8 cellular contexts compared by ENCODE assay signal in the genomic region with DNA sequence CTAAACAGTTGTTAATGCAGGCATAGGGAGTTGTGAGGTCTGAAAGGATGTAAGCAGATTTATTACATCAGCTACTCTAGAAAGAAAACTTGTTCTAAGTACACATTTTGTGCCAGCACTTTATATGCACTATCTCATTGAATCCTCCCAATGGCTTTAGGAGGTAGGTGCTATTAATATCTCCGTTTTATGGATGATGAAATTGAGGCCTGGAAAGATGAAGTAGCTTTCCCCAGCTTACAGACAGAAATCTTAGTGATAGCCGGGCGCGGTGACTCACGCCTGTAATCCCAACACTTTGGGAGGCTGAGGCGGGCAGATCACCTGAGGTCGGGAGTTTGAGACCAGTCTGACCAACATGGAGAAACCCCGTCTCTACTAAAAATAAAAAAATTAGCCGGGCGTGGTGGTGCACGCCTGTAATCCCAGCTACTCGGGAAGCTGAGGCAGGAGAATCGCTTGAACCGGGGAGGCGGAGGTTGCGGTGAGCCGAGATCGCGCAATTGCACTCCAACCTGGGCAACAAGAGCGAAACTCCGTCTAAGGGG. TPM values are rescaled to one million over a fixed set of nuclear protein-coding genes. Genes with fewer than 3 reads are reported as not detected.
DNase-seq lines count a peak whose midpoint lies in the region; ATAC-seq and TF ChIP-seq lines count a peak whose summit lies in the region.
"Not testable (repeated sequence)": the region's sequence is repeated elsewhere in the genome, so short reads cannot be mapped to it uniquely, and the experiment has no call there.

No MANE protein-coding gene starts in this region.

- intact Hi-C loops in OCI-LY7 (cut with micrococcal nuclease; ENCODE audit: unreplicated experiment); right cardiac atrium (cut with DNase I): not testable (repeated sequence)
- intact Hi-C loops in dendritic cell treated with granulocyte-macrophage colony-stimulating factor and Interleukin-4, amounts not matched to agents 40 ng/mL and 50 ng/mL, for 4 days (cut with micrococcal nuclease), result loop anchor here (5.0 to 10.0 kb wide), 4 partner anchors 412 to 950 kb away; partner anchors contain the start of genes BTD, HACL1, LSM3 and MRPS25
- intact Hi-C loops in naive thymus-derived CD4-positive, alpha-beta T cell (cut with micrococcal nuclease), result loop anchor here (5.0 to 10.0 kb wide), 4 partner anchors 555 to 1988 kb away; partner anchors contain the start of genes CAPN7 (in 1 of the 2), EAF1 (in 1 of the 2), METTL6 (in 1 of the 2) and RAF1 (in 1 of the 2)

- H3K4me3 Mint-ChIP-seq in activated T-cell treated with anti-CD3 and anti-CD28 coated beads, Interleukin-2, amount 50 U/mL, for 4 hours, result peak overlapping the region; percentile 98
- H3K4me3 Mint-ChIP-seq in dendritic cell treated with granulocyte-macrophage colony-stimulating factor and Interleukin-4, amounts not matched to agents 40 ng/mL and 50 ng/mL, for 4 days, result peak overlapping the region; percentile 100
- H3K4me3 Mint-ChIP-seq in naive thymus-derived CD4-positive, alpha-beta T cell, result peak overlapping the region; percentile 84 to 100 (median 96)
- H3K4me3 Mint-ChIP-seq in stimulated activated naive B cell treated with anti-CD40 and anti-IgM and Interleukin-4, amounts not matched to agents 10 μg/mL and 1 μg/mL and 100 μg/mL, for 72 hours, result peak overlapping the region; percentile 95 to 97

- H3K9me2 ChIP-seq in OCI-LY7 (ENCODE audit: insufficient read depth, low read length), result not testable (repeated sequence)

- TF ChIP-seq CTCF in AG10803 (conservative IDR thresholded peaks at IDR 0.05; ENCODE audit: low read length); OCI-LY7 (conservative IDR thresholded peaks at IDR 0.05; ENCODE audit: low read length): not testable (repeated sequence)

- H3K9me3 Mint-ChIP-seq in activated T-cell treated with anti-CD3 and anti-CD28 coated beads, Interleukin-2, amount 50 U/mL, for 4 hours; dendritic cell treated with granulocyte-macrophage colony-stimulating factor and Interleukin-4, amounts not matched to agents 40 ng/mL and 50 ng/mL, for 4 days; naive thymus-derived CD4-positive, alpha-beta T cell; stimulated activated naive B cell treated with anti-CD40 and anti-IgM and Interleukin-4, amounts not matched to agents 10 μg/mL and 1 μg/mL and 100 μg/mL, for 72 hours: not testable (repeated sequence)

- H3K9me3 ChIP-seq in OCI-LY7 (ENCODE audit: low read length); right cardiac atrium (ENCODE audit: control insufficient read depth, low read length); naive thymus-derived CD4-positive, alpha-beta T cell (ENCODE audit: control insufficient read depth in 2 of 3, low read length in 3 of 3): not testable (repeated sequence)

- H3K27ac ChIP-seq in OCI-LY7 (ENCODE audit: low read depth, low read length, poor library complexity, severe bottlenecking) (peak overlapping the region; percentile 29), right cardiac atrium (ENCODE audit: low read length) (peak overlapping the region; percentile 75)
- peak overlapping the region; percentile 94 for H3K27ac ChIP-seq in naive thymus-derived CD4-positive, alpha-beta T cell (ENCODE audit: low read depth, low read length)

- not testable (repeated sequence) for H3K27me3 Mint-ChIP-seq in activated T-cell treated with anti-CD3 and anti-CD28 coated beads, Interleukin-2, amount 50 U/mL, for 4 hours (ENCODE audit: low read depth); dendritic cell treated with granulocyte-macrophage colony-stimulating factor and Interleukin-4, amounts not matched to agents 40 ng/mL and 50 ng/mL, for 4 days; naive thymus-derived CD4-positive, alpha-beta T cell; stimulated activated naive B cell treated with anti-CD40 and anti-IgM and Interleukin-4, amounts not matched to agents 10 μg/mL and 1 μg/mL and 100 μg/mL, for 72 hours

- H4K20me1 ChIP-seq in OCI-LY7 (ENCODE audit: insufficient read depth, low read length), result not testable (repeated sequence)

- ATAC-seq in activated T-cell treated with anti-CD3 and anti-CD28 coated beads, Interleukin-2, amount 50 U/mL, for 4 hours; right cardiac atrium; naive thymus-derived CD4-positive, alpha-beta T cell; stimulated activated naive B cell treated with anti-CD40 and anti-IgM and Interleukin-4, amounts not matched to agents 10 μg/mL and 1 μg/mL and 100 μg/mL, for 72 hours (replicated peaks): not testable (repeated sequence)

- H3K27ac Mint-ChIP-seq in dendritic cell treated with granulocyte-macrophage colony-stimulating factor and Interleukin-4, amounts not matched to agents 40 ng/mL and 50 ng/mL, for 4 days, result peak overlapping the region; percentile 96
- H3K27ac Mint-ChIP-seq in naive thymus-derived CD4-positive, alpha-beta T cell, result peak overlapping the region; percentile 92 to 100 (median 98)
- H3K27ac Mint-ChIP-seq in stimulated activated naive B cell treated with anti-CD40 and anti-IgM and Interleukin-4, amounts not matched to agents 10 μg/mL and 1 μg/mL and 100 μg/mL, for 72 hours, result peak overlapping the region; percentile 98

- BruUV-seq in OCI-LY7 (replicated peaks; lab: Mats Ljungman, UMichigan), result not testable (repeated sequence)

- POLR2A ChIA-PET in OCI-LY7 (lab: Charles Lee), result interaction anchor here (0.6 to 4.3 kb wide), 8 partner anchors 9 to 294 kb away, joined by 3 to 14 read pairs (median 7); no protein-coding TSS in a partner anchor
- POLR2A ChIA-PET in naive thymus-derived CD4-positive, alpha-beta T cell (lab: Charles Lee), result interaction anchor here (0.6 to 3.0 kb wide), 17 partner anchors 9 to 1812 kb away, joined by 3 to 34 read pairs (median 10); partner anchors contain the start of genes BTD, CHCHD4, HACL1 and LSM3

- peaks cover 32% of the 10 kb centered on the region for H3K79me2 ChIP-seq in OCI-LY7 (ENCODE audit: insufficient read depth, low read depth, low read length)

- H3K4me3 ChIP-seq in AG10803 (ENCODE audit: low read length), result peak overlapping the region; percentile 97
- peak overlapping the region; percentile 92 for H3K4me3 ChIP-seq in OCI-LY7 (ENCODE audit: low read depth, low read length, poor library complexity, severe bottlenecking)
- H3K4me3 ChIP-seq in right cardiac atrium (ENCODE audit: low read length), result peak overlapping the region; percentile 80
- H3K4me3 ChIP-seq in naive thymus-derived CD4-positive, alpha-beta T cell (ENCODE audit: low read length), result peak overlapping the region; percentile 90

- peak overlapping the region; percentile 85 for H3K4me2 ChIP-seq in OCI-LY7 (ENCODE audit: low read length)

- WGBS in right cardiac atrium, result 85% methylated on average over 21 of the region's 21 CpGs

- H3K4me1 Mint-ChIP-seq in activated T-cell treated with anti-CD3 and anti-CD28 coated beads, Interleukin-2, amount 50 U/mL, for 4 hours (ENCODE audit: low read depth), result peaks cover 44% of the 10 kb centered on the region
- peaks cover 44% of the 10 kb centered on the region for H3K4me1 Mint-ChIP-seq in dendritic cell treated with granulocyte-macrophage colony-stimulating factor and Interleukin-4, amounts not matched to agents 40 ng/mL and 50 ng/mL, for 4 days (ENCODE audit: low read depth)
- H3K4me1 Mint-ChIP-seq in naive thymus-derived CD4-positive, alpha-beta T cell, result peaks cover 29 to 87% (median 71%) of the 10 kb centered on the region in 7 donors
- H3K4me1 Mint-ChIP-seq in stimulated activated naive B cell treated with anti-CD40 and anti-IgM and Interleukin-4, amounts not matched to agents 10 μg/mL and 1 μg/mL and 100 μg/mL, for 72 hours, result peaks cover 10 to 40% of the 10 kb centered on the region in 2 donors

- CTCF ChIA-PET in OCI-LY7 (lab: Charles Lee; ENCODE audit: unreplicated experiment), result interaction anchor here (1.3 kb wide), 1 partner anchor 128 kb away, joined by 5 read pairs; no protein-coding TSS in a partner anchor
- CTCF ChIA-PET in naive thymus-derived CD4-positive, alpha-beta T cell (lab: Charles Lee), result interaction anchor here (0.6 to 1.0 kb wide), 2 partner anchors 141 to 772 kb away, joined by 3 read pairs; no protein-coding TSS in a partner anchor

- H3K27me3 ChIP-seq in right cardiac atrium (ENCODE audit: control insufficient read depth, insufficient read depth); naive thymus-derived CD4-positive, alpha-beta T cell (ENCODE audit: control insufficient read depth in 2 of 2, insufficient read depth in 2 of 2, low read length in 2 of 2): not testable (repeated sequence)

- H3K4me1 ChIP-seq in OCI-LY7 (ENCODE audit: insufficient read depth, low read length, poor library complexity, severe bottlenecking), result peaks cover 21% of the 10 kb centered on the region
- not testable (repeated sequence) for H3K4me1 ChIP-seq in right cardiac atrium (ENCODE audit: control insufficient read depth, insufficient read depth, low read length)
- H3K4me1 ChIP-seq in naive thymus-derived CD4-positive, alpha-beta T cell (ENCODE audit: control insufficient read depth in 2 of 2, insufficient read depth in 2 of 2, low read length in 2 of 2), result peaks cover 24 to 25% of the 10 kb centered on the region in 2 donors

- H3K36me3 ChIP-seq in OCI-LY7 (ENCODE audit: insufficient read depth, low read length), result peaks cover 38% of the 10 kb centered on the region
- peaks cover 13 to 22% (median 17%) of the 10 kb centered on the region in 3 experiments for H3K36me3 ChIP-seq in naive thymus-derived CD4-positive, alpha-beta T cell (ENCODE audit: control insufficient read depth in 2 of 3, insufficient read depth in 3 of 3, low read length in 3 of 3)

- peak overlapping the region; percentile 59; the same call in 1 of the 2 replicates for H2AFZ ChIP-seq in OCI-LY7 (ENCODE audit: low read length)

- H3K36me3 Mint-ChIP-seq in activated T-cell treated with anti-CD3 and anti-CD28 coated beads, Interleukin-2, amount 50 U/mL, for 4 hours (ENCODE audit: insufficient read depth), result peaks cover 19% of the 10 kb centered on the region
- H3K36me3 Mint-ChIP-seq in dendritic cell treated with granulocyte-macrophage colony-stimulating factor and Interleukin-4, amounts not matched to agents 40 ng/mL and 50 ng/mL, for 4 days (ENCODE audit: low read depth), result peaks cover 36% of the 10 kb centered on the region
- peaks cover 8 to 20% (median 13%) of the 10 kb centered on the region in 5 donors for H3K36me3 Mint-ChIP-seq in naive thymus-derived CD4-positive, alpha-beta T cell
- peaks cover 10 to 14% of the 10 kb centered on the region in 2 donors for H3K36me3 Mint-ChIP-seq in stimulated activated naive B cell treated with anti-CD40 and anti-IgM and Interleukin-4, amounts not matched to agents 10 μg/mL and 1 μg/mL and 100 μg/mL, for 72 hours

- DNase-seq in AG10803 (ENCODE audit: low read depth) (peak; percentile 26), HCEC 1CT (peak; percentile 3), right cardiac atrium (peak in 1 of 3 donors; percentile 37)
- not testable (repeated sequence) for DNase-seq in OCI-LY7 (ENCODE audit: low spot score); activated T-cell treated with anti-CD3 and anti-CD28 coated beads, Interleukin-2, amount 50 U/mL, for 4 hours; naive thymus-derived CD4-positive, alpha-beta T cell; stimulated activated naive B cell treated with anti-CD40 and anti-IgM and Interleukin-4, amounts not matched to agents 10 μg/mL and 1 μg/mL and 100 μg/mL, for 72 hours

RNA-seq across cellular contexts. Expression of gene CCDC174, which starts 0.9 kb away (rescaled TPM):
- 11.2 and 34.9 TPM in 2 replicates for total RNA-seq in OCI-LY7 (2014; rRNA removed; shearing (Covaris generic))
- total RNA-seq in OCI-LY7 (2022) (22.7 and 24.2 TPM in 2 replicates), right cardiac atrium (10 to 100 TPM in 3 of 4 donors, 1 to 10 TPM in 1; 9.3 to 18.3 (median 11.2) TPM)
- total RNA-seq in activated T-cell treated with anti-CD3 and anti-CD28 coated beads, Interleukin-2, amount 50 U/mL, for 4 hours, result 10 to 100 TPM; 13.7 to 18.2 (median 15.4) TPM
- 9.8 TPM for polyA plus RNA-seq in right cardiac atrium
- total RNA-seq in naive thymus-derived CD4-positive, alpha-beta T cell, result 10 to 100 TPM; 21.6 to 59.2 (median 46.2) TPM
- 10 to 100 TPM; 18.3 to 20.9 TPM for polyA plus RNA-seq in naive thymus-derived CD4-positive, alpha-beta T cell

RNA-seq across cellular contexts. Expression of gene C3orf20, which starts 22.5 kb away (rescaled TPM):
- 2.3 and 2.7 TPM in 2 replicates for total RNA-seq in OCI-LY7 (2014; rRNA removed; shearing (Covaris generic))
- 2.2 and 3.6 TPM in 2 replicates for total RNA-seq in OCI-LY7 (2022)
- total RNA-seq in activated T-cell treated with anti-CD3 and anti-CD28 coated beads, Interleukin-2, amount 50 U/mL, for 4 hours, result under 1 TPM in 2 of 3 donors, not detected in 1; 0.08 to 0.14 TPM
- total RNA-seq in right cardiac atrium, result under 1 TPM in 1 of 4 donors, not detected in 3; 0.11 TPM
- polyA plus RNA-seq in right cardiac atrium, result 0.02 TPM
- under 1 TPM; 0.10 to 0.81 (median 0.48) TPM for total RNA-seq in naive thymus-derived CD4-positive, alpha-beta T cell
- under 1 TPM in 1 of 2 donors, not detected in 1; 0.05 TPM for polyA plus RNA-seq in naive thymus-derived CD4-positive, alpha-beta T cell

Comparison
In these comparisons a context has a peak if more than half of its experiments do, and no peak if none do; other contexts are left out.
1. H3K27ac ChIP-seq: peak in every context shown above with its lines; median percentile 94 in naive thymus-derived CD4-positive, alpha-beta T cell; 75 in right cardiac atrium; 29 in OCI-LY7.